8 cellular contexts compared by ENCODE assay signal in genomic region chr1:91282695-91283420, GRCh38.
A peak's percentile ranks its signal among the peaks of the same experiment; 100 is the strongest.
DNase-seq lines count a peak whose midpoint lies in the region; ATAC-seq and TF ChIP-seq lines count a peak whose summit lies in the region.

No MANE protein-coding gene starts in this region.

- intact Hi-C loops in Right ventricle myocardium inferior (cut with DNase I): loop anchor here (2.0 to 10.0 kb wide), 4 partner anchors 122 to 1012 kb away; partner anchors contain the start of genes CDC7, GLMN, HFM1 and RPAP2
- intact Hi-C loops in cardiac septum (cut with DNase I): loop anchor here (2.0 to 10.0 kb wide), 4 partner anchors 120 to 1009 kb away; partner anchors contain the start of gene CDC7
- intact Hi-C loops in tibial artery (cut with DNase I; ENCODE audit: low total_unique reads): loop anchor here (10.0 kb wide), 1 partner anchor 642 kb away; no protein-coding TSS in a partner anchor

- peaks cover 16% of the 10 kb centered on the region for H3K27me3 Mint-ChIP-seq in activated CD8-positive, alpha-beta memory T cell treated with anti-CD3 and anti-CD28 coated beads, Interleukin-2, amount 10 ng/mL, durations not matched to agents 7 days and 5 days
- no peaks in the 10 kb centered on the region for H3K27me3 Mint-ChIP-seq in neural crest cell (ENCODE audit: low read depth)

- DNase-seq in Right ventricle myocardium inferior (ENCODE audit: missing footprints) (no peak), cardiac septum (ENCODE audit: low spot score) (no peak), NCI-H748 treated with DMSO at 0.1 percent for 48 hours (lab: John Stamatoyannopoulos, UW) (peak; percentile 7), fibroblast of mammary gland (ENCODE audit: low read depth) (peak; percentile 79), neural crest cell (ENCODE audit: low read depth, low spot score) (peak; percentile 68), tibial artery (peak; percentile 54 to 65)
- peak; percentile 54 for DNase-seq in activated CD8-positive, alpha-beta memory T cell treated with anti-CD3 and anti-CD28 coated beads, Interleukin-2, amount 10 ng/mL, durations not matched to agents 7 days and 5 days

- CTCF ChIA-PET in activated CD8-positive, alpha-beta memory T cell treated with anti-CD3 and anti-CD28 coated beads, Interleukin-2, amount 10 ng/mL, durations not matched to agents 7 days and 5 days (lab: Charles Lee): interaction anchor here (1.0 to 2.5 kb wide), 5 partner anchors 117 to 646 kb away, joined by 3 to 9 read pairs (median 4); partner anchors contain the start of gene HFM1

- H3K27ac Mint-ChIP-seq in activated CD8-positive, alpha-beta memory T cell treated with anti-CD3 and anti-CD28 coated beads, Interleukin-2, amount 10 ng/mL, durations not matched to agents 7 days and 5 days: no peak overlapping the region
- H3K27ac Mint-ChIP-seq in neural crest cell (ENCODE audit: unreplicated experiment): peak overlapping the region; percentile 97

- ATAC-seq in Right ventricle myocardium inferior: peak; percentile 62
- peak; percentile 80 for ATAC-seq in HG03159 (IDR thresholded peaks at IDR 0.05; ENCODE audit: unreplicated experiment)
- peak; percentile 47 for ATAC-seq in activated CD8-positive, alpha-beta memory T cell treated with anti-CD3 and anti-CD28 coated beads, Interleukin-2, amount 10 ng/mL, durations not matched to agents 7 days and 5 days

- no peaks in the 10 kb centered on the region for H3K27me3 ChIP-seq in tibial artery

- H3K36me3 ChIP-seq in tibial artery: no peaks in the 10 kb centered on the region

- no peaks in the 10 kb centered on the region for H3K4me1 Mint-ChIP-seq in activated CD8-positive, alpha-beta memory T cell treated with anti-CD3 and anti-CD28 coated beads, Interleukin-2, amount 10 ng/mL, durations not matched to agents 7 days and 5 days
- H3K4me1 Mint-ChIP-seq in neural crest cell: peaks cover 10% of the 10 kb centered on the region

- H3K4me3 Mint-ChIP-seq in activated CD8-positive, alpha-beta memory T cell treated with anti-CD3 and anti-CD28 coated beads, Interleukin-2, amount 10 ng/mL, durations not matched to agents 7 days and 5 days: no peak overlapping the region
- no peak overlapping the region for H3K4me3 Mint-ChIP-seq in neural crest cell

- H3K36me3 Mint-ChIP-seq in activated CD8-positive, alpha-beta memory T cell treated with anti-CD3 and anti-CD28 coated beads, Interleukin-2, amount 10 ng/mL, durations not matched to agents 7 days and 5 days: no peaks in the 10 kb centered on the region
- H3K36me3 Mint-ChIP-seq in neural crest cell (ENCODE audit: low read depth): peaks cover 4% of the 10 kb centered on the region

- H3K27ac ChIP-seq in tibial artery: no peak overlapping the region

- TF ChIP-seq CTCF in fibroblast of mammary gland (conservative IDR thresholded peaks at IDR 0.05; ENCODE audit: control insufficient read depth, insufficient read depth, low read depth, low read length) (peak; percentile 86), neural crest cell (conservative IDR thresholded peaks at IDR 0.05) (peak; percentile 89), tibial artery (IDR thresholded peaks at IDR 0.05) (peak; percentile 66 to 68)

- H3K9me3 Mint-ChIP-seq in activated CD8-positive, alpha-beta memory T cell treated with anti-CD3 and anti-CD28 coated beads, Interleukin-2, amount 10 ng/mL, durations not matched to agents 7 days and 5 days (ENCODE audit: low read depth): no peaks in the 10 kb centered on the region
- no peaks in the 10 kb centered on the region for H3K9me3 Mint-ChIP-seq in neural crest cell

- H3K4me3 ChIP-seq in fibroblast of mammary gland (ENCODE audit: control insufficient read depth, low read depth, low read length) (no peak overlapping the region), tibial artery (no peak overlapping the region)

- H3K9me3 ChIP-seq in tibial artery: no peaks in the 10 kb centered on the region

- no peaks in the 10 kb centered on the region for H3K4me1 ChIP-seq in tibial artery

Comparison
In these comparisons a context has a peak if more than half of its experiments do, and no peak if none do; other contexts are left out.
1. DNase-seq: peak in NCI-H748 treated with DMSO at 0.1 percent for 48 hours (single experiment), activated CD8-positive, alpha-beta memory T cell treated with anti-CD3 and anti-CD28 coated beads, Interleukin-2, amount 10 ng/mL, durations not matched to agents 7 days and 5 days (single experiment), fibroblast of mammary gland (single experiment), neural crest cell (single experiment) and tibial artery (2 of 2); none in Right ventricle myocardium inferior (single experiment) and cardiac septum (single experiment).
2. Peak in every context shown above with its lines, with median percentiles within 50 percentile points of each other: ATAC-seq and CTCF ChIP-seq.